In genomic region chr1:226634156-226634588, GRCh38 we compare ENCODE assay signal across 8 cellular contexts.
DNase-seq lines count a peak whose midpoint lies in the region; ATAC-seq lines count a peak whose summit lies in the region.

No MANE protein-coding gene starts in this region.

- no peak overlapping the region for H3K27ac ChIP-seq in right cardiac atrium (ENCODE audit: low read length)
- H3K27ac ChIP-seq in skeletal muscle tissue (ENCODE audit: low read depth, low read length), result no peak overlapping the region

- WGBS in right cardiac atrium, result 5% methylated on average over 7 of the region's 7 CpGs

- H3K4me3 Mint-ChIP-seq in T-helper 1 cell treated with Interleukin-12 subunit alpha and Interleukin-12 subunit beta and Interleukin-4 antibody, amounts not matched to agents 30 μg/mL and 1 μg/mL, for 36 hours, result peak overlapping the region; percentile 49

- H3K4me3 ChIP-seq in right cardiac atrium (ENCODE audit: low read length), result no peak overlapping the region
- no peak overlapping the region for H3K4me3 ChIP-seq in skeletal muscle tissue (ENCODE audit: low read length in 3 of 3)

- peak; percentile 73 for DNase-seq in ELR (ENCODE audit: low read depth)
- peak; percentile 58 for DNase-seq in LoVo (ENCODE audit: low spot score)
- DNase-seq in amniotic epithelial cell (ENCODE audit: low read depth), result peak; percentile 34
- DNase-seq in right cardiac atrium, result peak; percentile 85 to 95 (median 92)
- no peak for DNase-seq in NCI-H526 treated with DMSO at 0.1 percent for 48 hours (lab: John Stamatoyannopoulos, UW)

- peak; percentile 87 for ATAC-seq in GM21786 (IDR thresholded peaks at IDR 0.05; ENCODE audit: unreplicated experiment)
- peak; percentile 79 to 81 for ATAC-seq in right cardiac atrium

- no peaks in the 10 kb centered on the region for H3K27me3 ChIP-seq in right cardiac atrium (ENCODE audit: control insufficient read depth, insufficient read depth)
- H3K27me3 ChIP-seq in skeletal muscle tissue (ENCODE audit: control insufficient read depth in 3 of 3, insufficient read depth in 3 of 3, low read length in 3 of 3), result no peaks in the 10 kb centered on the region

- H3K9ac ChIP-seq in skeletal muscle tissue (ENCODE audit: low read depth in 1 of 3, low read length in 3 of 3), result peak overlapping the region in 2 of 3 donors; percentile 14 to 50

- H3K9me3 ChIP-seq in right cardiac atrium (ENCODE audit: control insufficient read depth, low read length), result no peaks in the 10 kb centered on the region
- no peaks in the 10 kb centered on the region for H3K9me3 ChIP-seq in skeletal muscle tissue (ENCODE audit: control insufficient read depth in 3 of 3, low read length in 3 of 3)

- peaks cover 32% of the 10 kb centered on the region for H3K4me1 Mint-ChIP-seq in T-helper 1 cell treated with Interleukin-12 subunit alpha and Interleukin-12 subunit beta and Interleukin-4 antibody, amounts not matched to agents 30 μg/mL and 1 μg/mL, for 36 hours (ENCODE audit: low read depth)

- H3K4me1 ChIP-seq in right cardiac atrium (ENCODE audit: control insufficient read depth, insufficient read depth, low read length) (no peaks in the 10 kb centered on the region), skeletal muscle tissue (ENCODE audit: control insufficient read depth in 3 of 3, insufficient read depth in 3 of 3, low read length in 3 of 3) (peaks cover 27 to 42% (median 35%) of the 10 kb centered on the region in 3 donors)

- peaks cover 6 to 19% (median 12%) of the 10 kb centered on the region in 3 donors for H3K36me3 ChIP-seq in skeletal muscle tissue (ENCODE audit: control insufficient read depth in 3 of 3, insufficient read depth in 3 of 3, low read length in 3 of 3)

- peak overlapping the region; percentile 73 for H3K27ac Mint-ChIP-seq in T-helper 1 cell treated with Interleukin-12 subunit alpha and Interleukin-12 subunit beta and Interleukin-4 antibody, amounts not matched to agents 30 μg/mL and 1 μg/mL, for 36 hours

- no peaks in the 10 kb centered on the region for H3K9me3 Mint-ChIP-seq in T-helper 1 cell treated with Interleukin-12 subunit alpha and Interleukin-12 subunit beta and Interleukin-4 antibody, amounts not matched to agents 30 μg/mL and 1 μg/mL, for 36 hours

- intact Hi-C loops in right cardiac atrium (cut with DNase I), result loop anchor here in 3 of 4 donors (2.0 to 10.0 kb wide), 4 partner anchors 101 to 195 kb away; partner anchors contain the start of gene ITPKB (in 2 of the 3)

- H3K36me3 Mint-ChIP-seq in T-helper 1 cell treated with Interleukin-12 subunit alpha and Interleukin-12 subunit beta and Interleukin-4 antibody, amounts not matched to agents 30 μg/mL and 1 μg/mL, for 36 hours (ENCODE audit: low read depth), result peaks cover 39% of the 10 kb centered on the region

- no peaks in the 10 kb centered on the region for H3K27me3 Mint-ChIP-seq in T-helper 1 cell treated with Interleukin-12 subunit alpha and Interleukin-12 subunit beta and Interleukin-4 antibody, amounts not matched to agents 30 μg/mL and 1 μg/mL, for 36 hours (ENCODE audit: low read depth)
